Comparison of ENCODE assay signal across 8 cellular contexts in the genomic region with DNA sequence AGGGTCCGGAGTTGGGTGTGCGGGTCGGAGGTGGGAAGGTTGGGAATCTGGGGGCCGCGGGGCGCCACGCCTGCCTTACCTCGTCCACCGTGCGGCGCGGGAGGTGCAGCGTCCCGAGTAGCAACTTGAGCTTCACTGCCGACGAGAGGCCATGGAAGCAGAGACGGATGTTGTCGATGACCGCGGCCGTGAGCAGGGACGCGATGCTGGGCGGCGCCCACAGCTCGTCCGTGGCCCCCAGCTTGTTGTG. TPM values are rescaled to one million over a fixed set of nuclear protein-coding genes. Genes with fewer than 3 reads are reported as not detected.
DNase-seq lines count a peak whose midpoint lies in the region; TF ChIP-seq lines count a peak whose summit lies in the region.

No MANE protein-coding gene starts in this region.

- H3K27ac Mint-ChIP-seq in HFFc6 = peak overlapping the region; percentile 74
- H3K27ac Mint-ChIP-seq in activated naive CD8-positive, alpha-beta T cell treated with anti-CD3 and anti-CD28 coated beads for 36 hours = peak overlapping the region; percentile 89

- H3K27me3 Mint-ChIP-seq in HFFc6 (ENCODE audit: insufficient read depth) = 0 out of 2 replicates have a peak, but pooled peaks cover under 1% of the 10 kb centered on the region
- H3K27me3 Mint-ChIP-seq in activated naive CD8-positive, alpha-beta T cell treated with anti-CD3 and anti-CD28 coated beads for 36 hours = no peaks in the 10 kb centered on the region

- peak overlapping the region; percentile 90 to 91 for H3K9ac ChIP-seq in stomach smooth muscle (ENCODE audit: low read length in 2 of 2)

- DNase-seq in HFFc6 (no peak), NCI-H146 treated with DMSO at 0.1 percent for 48 hours (lab: John Stamatoyannopoulos, UW; ENCODE audit: unreplicated experiment) (no peak), dermis blood vessel endothelial cell (no peak), KBM-7 (no peak), NCI-H1092 (lab: John Stamatoyannopoulos, UW) (no peak)
- DNase-seq in activated naive CD8-positive, alpha-beta T cell treated with anti-CD3 and anti-CD28 coated beads for 36 hours = no peak

- peaks cover 7% of the 10 kb centered on the region; the same call in 1 of the 2 replicates for H3K36me3 Mint-ChIP-seq in HFFc6 (ENCODE audit: low read depth)
- peaks cover 11% of the 10 kb centered on the region for H3K36me3 Mint-ChIP-seq in activated naive CD8-positive, alpha-beta T cell treated with anti-CD3 and anti-CD28 coated beads for 36 hours

- no peaks in the 10 kb centered on the region for H3K9me3 ChIP-seq in iPS-18c (ENCODE audit: control insufficient read depth, insufficient read depth, low read length)
- no peaks in the 10 kb centered on the region for H3K9me3 ChIP-seq in stomach smooth muscle (ENCODE audit: control insufficient read depth in 2 of 2, low read length in 2 of 2)

- peaks cover 18% of the 10 kb centered on the region for H3K4me1 Mint-ChIP-seq in HFFc6 (ENCODE audit: low read depth)
- peaks cover 24% of the 10 kb centered on the region for H3K4me1 Mint-ChIP-seq in activated naive CD8-positive, alpha-beta T cell treated with anti-CD3 and anti-CD28 coated beads for 36 hours

- H3K4me3 Mint-ChIP-seq in HFFc6 = peak overlapping the region; percentile 93
- peak overlapping the region; percentile 86 for H3K4me3 Mint-ChIP-seq in activated naive CD8-positive, alpha-beta T cell treated with anti-CD3 and anti-CD28 coated beads for 36 hours

- H3K27ac ChIP-seq in stomach smooth muscle (ENCODE audit: low read length) = peak overlapping the region; percentile 94

- H3K27me3 ChIP-seq in stomach smooth muscle (ENCODE audit: control insufficient read depth in 1 of 2, insufficient read depth in 2 of 2, low read length in 2 of 2) = no peaks in the 10 kb centered on the region

- H3K4me3 ChIP-seq in iPS-18c (ENCODE audit: insufficient read depth, low read depth, low read length) = peak overlapping the region; percentile 100
- peak overlapping the region; percentile 96 for H3K4me3 ChIP-seq in stomach smooth muscle (ENCODE audit: low read length in 2 of 2)

- in situ Hi-C loops in KBM-7 (cut with MboI; ENCODE audit: low pct_unique_long_range_greater_than_20kb, low sequenced_read_pairs) = no loop called here

- peaks cover 16% of the 10 kb centered on the region for H3K4me1 ChIP-seq in stomach smooth muscle (ENCODE audit: control insufficient read depth, insufficient read depth, low read length)

- H3K9me3 Mint-ChIP-seq in HFFc6 = no peaks in the 10 kb centered on the region
- no peaks in the 10 kb centered on the region for H3K9me3 Mint-ChIP-seq in activated naive CD8-positive, alpha-beta T cell treated with anti-CD3 and anti-CD28 coated beads for 36 hours

- peaks cover 0 to 3% of the 10 kb centered on the region in 2 donors for H3K36me3 ChIP-seq in stomach smooth muscle (ENCODE audit: control insufficient read depth in 2 of 2, insufficient read depth in 2 of 2, low read length in 2 of 2)

- no peak for TF ChIP-seq CTCF in HFFc6 (IDR thresholded peaks at IDR 0.05)

RNA-seq across cellular contexts. Expression of gene NELFA, which starts 0.2 kb away (rescaled TPM):
- 10 to 100 TPM; 19.2 to 21.2 (median 20.2) TPM for total RNA-seq in HFFc6 (2021; fragmentation: NEBNext Ultra II Directional; extraction: Animal tissue kit (Norgen Biotek cat#: 25700))
- 10 to 100 TPM; 44.8 to 46.2 TPM for total RNA-seq in activated naive CD8-positive, alpha-beta T cell treated with anti-CD3 and anti-CD28 coated beads for 36 hours
- 13.8 and 17.0 TPM in 2 replicates for total RNA-seq in dermis blood vessel endothelial cell

RNA-seq across cellular contexts. Expression of gene NAT8L, which starts 50.5 kb away (rescaled TPM):
- under 1 TPM in 5 of 6 experiments, not detected in 1; 0.05 to 0.14 (median 0.11) TPM for total RNA-seq in HFFc6 (2021; fragmentation: NEBNext Ultra II Directional; extraction: Animal tissue kit (Norgen Biotek cat#: 25700))
- under 1 TPM; 0.56 to 0.60 TPM for total RNA-seq in activated naive CD8-positive, alpha-beta T cell treated with anti-CD3 and anti-CD28 coated beads for 36 hours
- under 0.01 TPM in 2 replicates for total RNA-seq in dermis blood vessel endothelial cell
